Comparison of ENCODE assay signal across 1 cellular context in the genomic region with DNA sequence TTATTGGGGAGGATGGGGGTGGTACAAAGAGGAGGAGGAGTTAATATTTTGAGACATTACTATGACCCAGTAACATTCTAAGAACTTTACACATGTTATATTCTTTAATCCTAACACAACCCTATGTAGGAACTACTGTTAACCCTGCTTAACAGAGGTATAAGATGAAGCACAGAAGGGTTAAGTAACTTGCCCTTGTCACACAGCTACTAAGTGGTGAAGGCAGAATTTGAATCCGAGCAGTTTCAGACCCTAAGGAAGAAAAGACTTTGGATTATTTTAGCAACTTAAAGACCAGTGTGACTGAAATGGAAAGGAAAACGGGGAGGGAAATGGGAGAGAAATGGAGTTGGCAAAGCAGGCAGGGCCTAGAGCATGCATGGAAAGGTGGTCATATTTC.
TF ChIP-seq lines count a peak whose summit lies in the region.

No MANE protein-coding gene starts in this region.

TF ChIP-seq in K562, 482 proteins besides CTCF, POLR2A, EP300 and RAD21:
- TF ChIP-seq ELF2 (CRISPR knock-in tag; IDR thresholded peaks at IDR 0.05) (no peak), SREBF2 (CRISPR knock-in tag; IDR thresholded peaks at IDR 0.05) (no peak), NFATC3 (IDR thresholded peaks at IDR 0.05) (no peak), ADNP (tag; IDR thresholded peaks at IDR 0.05) (peak; percentile 67; the same call in 1 of the 2 replicates), ZC3H8 (IDR thresholded peaks at IDR 0.05) (no peak), SPI1 (IDR thresholded peaks at IDR 0.05; ENCODE audit: borderline replicate concordance, low read depth, low read length) (no peak), PPARD (CRISPR knock-in tag; IDR thresholded peaks at IDR 0.05) (no peak), HDAC2 (IDR thresholded peaks at IDR 0.05) (peak; percentile 21; the same call in 1 of the 2 replicates), DDX20 (tag; IDR thresholded peaks at IDR 0.05; ENCODE audit: low read depth) (no peak), HDAC6 (IDR thresholded peaks at IDR 0.05; ENCODE audit: low read depth, low read length) (no peak), CBX1 (IDR thresholded peaks at IDR 0.05; ENCODE audit: low read depth) (no peak), BCOR (IDR thresholded peaks at IDR 0.05) (peak; percentile 88), BACH1 (tag; IDR thresholded peaks at IDR 0.05) (0 out of 2 replicates have a peak, but pooled peaks have one; percentile 3), MEF2D (tag; conservative IDR thresholded peaks at IDR 0.05; ENCODE audit: low read depth) (no peak), HMG20B (CRISPR knock-in tag; IDR thresholded peaks at IDR 0.05) (no peak), PTRF (tag; IDR thresholded peaks at IDR 0.05) (no peak), ZFP36 (IDR thresholded peaks at IDR 0.05; ENCODE audit: low read depth, low read length, partially characterized antibody) (peak; percentile 72), SRSF3 (IDR thresholded peaks at IDR 0.05; ENCODE audit: insufficient read depth, low read length) (no peak), RBM25 (IDR thresholded peaks at IDR 0.05; ENCODE audit: low read depth, low read length, severe bottlenecking) (peak; percentile 66), ZNF133 (CRISPR knock-in tag; IDR thresholded peaks at IDR 0.05) (no peak), KDM1A (IDR thresholded peaks at IDR 0.05) (peak; percentile 45 to 62; a peak in 3 of 4 replicates), ZNF717 (CRISPR knock-in tag; IDR thresholded peaks at IDR 0.05) (no peak), MEF2A (IDR thresholded peaks at IDR 0.05; ENCODE audit: control insufficient read depth, low read depth, low read length) (no peak), ZFPM2 (CRISPR knock-in tag; IDR thresholded peaks at IDR 0.05) (no peak), STAT5B (CRISPR knock-in tag; IDR thresholded peaks at IDR 0.05) (no peak), TAF1 (IDR thresholded peaks at IDR 0.05; ENCODE audit: control insufficient read depth, extremely low read depth, insufficient read depth, low read length, severe bottlenecking) (no peak), MEIS2 (IDR thresholded peaks at IDR 0.05; ENCODE audit: partially characterized antibody) (no peak), ESRRB (CRISPR knock-in tag; IDR thresholded peaks at IDR 0.05; ENCODE audit: borderline replicate concordance) (no peak), SMARCB1 (IDR thresholded peaks at IDR 0.05; ENCODE audit: insufficient read length, low read depth) (peak; percentile 30), RCOR1 (IDR thresholded peaks at IDR 0.05; ENCODE audit: borderline replicate concordance in 1 of 2, low read depth in 2 of 2, low read length in 2 of 2) (peak in 1 of 2 experiments; percentile 45; a peak in 1 of 4 replicates)
- TF ChIP-seq, protein P1, sequence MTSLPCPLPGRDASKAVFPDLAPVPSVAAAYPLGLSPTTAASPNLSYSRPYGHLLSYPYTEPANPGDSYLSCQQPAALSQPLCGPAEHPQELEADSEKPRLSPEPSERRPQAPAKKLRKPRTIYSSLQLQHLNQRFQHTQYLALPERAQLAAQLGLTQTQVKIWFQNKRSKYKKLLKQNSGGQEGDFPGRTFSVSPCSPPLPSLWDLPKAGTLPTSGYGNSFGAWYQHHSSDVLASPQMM (CRISPR knock-in tag; IDR thresholded peaks at IDR 0.05), result no peak
- TF ChIP-seq, protein P2, sequence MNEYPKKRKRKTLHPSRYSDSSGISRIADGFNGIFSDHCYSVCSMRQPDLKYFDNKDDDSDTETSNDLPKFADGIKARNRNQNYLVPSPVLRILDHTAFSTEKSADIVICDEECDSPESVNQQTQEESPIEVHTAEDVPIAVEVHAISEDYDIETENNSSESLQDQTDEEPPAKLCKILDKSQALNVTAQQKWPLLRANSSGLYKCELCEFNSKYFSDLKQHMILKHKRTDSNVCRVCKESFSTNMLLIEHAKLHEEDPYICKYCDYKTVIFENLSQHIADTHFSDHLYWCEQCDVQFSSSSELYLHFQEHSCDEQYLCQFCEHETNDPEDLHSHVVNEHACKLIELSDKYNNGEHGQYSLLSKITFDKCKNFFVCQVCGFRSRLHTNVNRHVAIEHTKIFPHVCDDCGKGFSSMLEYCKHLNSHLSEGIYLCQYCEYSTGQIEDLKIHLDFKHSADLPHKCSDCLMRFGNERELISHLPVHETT (CRISPR knock-in tag; conservative IDR thresholded peaks at IDR 0.05 in 1 of 2, IDR thresholded peaks at IDR 0.05 in 1 of 2), result no peak
- TF ChIP-seq, protein P3, sequence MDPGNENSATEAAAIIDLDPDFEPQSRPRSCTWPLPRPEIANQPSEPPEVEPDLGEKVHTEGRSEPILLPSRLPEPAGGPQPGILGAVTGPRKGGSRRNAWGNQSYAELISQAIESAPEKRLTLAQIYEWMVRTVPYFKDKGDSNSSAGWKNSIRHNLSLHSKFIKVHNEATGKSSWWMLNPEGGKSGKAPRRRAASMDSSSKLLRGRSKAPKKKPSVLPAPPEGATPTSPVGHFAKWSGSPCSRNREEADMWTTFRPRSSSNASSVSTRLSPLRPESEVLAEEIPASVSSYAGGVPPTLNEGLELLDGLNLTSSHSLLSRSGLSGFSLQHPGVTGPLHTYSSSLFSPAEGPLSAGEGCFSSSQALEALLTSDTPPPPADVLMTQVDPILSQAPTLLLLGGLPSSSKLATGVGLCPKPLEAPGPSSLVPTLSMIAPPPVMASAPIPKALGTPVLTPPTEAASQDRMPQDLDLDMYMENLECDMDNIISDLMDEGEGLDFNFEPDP (CRISPR knock-in tag; IDR thresholded peaks at IDR 0.05), result no peak
- TF ChIP-seq, protein P4, sequence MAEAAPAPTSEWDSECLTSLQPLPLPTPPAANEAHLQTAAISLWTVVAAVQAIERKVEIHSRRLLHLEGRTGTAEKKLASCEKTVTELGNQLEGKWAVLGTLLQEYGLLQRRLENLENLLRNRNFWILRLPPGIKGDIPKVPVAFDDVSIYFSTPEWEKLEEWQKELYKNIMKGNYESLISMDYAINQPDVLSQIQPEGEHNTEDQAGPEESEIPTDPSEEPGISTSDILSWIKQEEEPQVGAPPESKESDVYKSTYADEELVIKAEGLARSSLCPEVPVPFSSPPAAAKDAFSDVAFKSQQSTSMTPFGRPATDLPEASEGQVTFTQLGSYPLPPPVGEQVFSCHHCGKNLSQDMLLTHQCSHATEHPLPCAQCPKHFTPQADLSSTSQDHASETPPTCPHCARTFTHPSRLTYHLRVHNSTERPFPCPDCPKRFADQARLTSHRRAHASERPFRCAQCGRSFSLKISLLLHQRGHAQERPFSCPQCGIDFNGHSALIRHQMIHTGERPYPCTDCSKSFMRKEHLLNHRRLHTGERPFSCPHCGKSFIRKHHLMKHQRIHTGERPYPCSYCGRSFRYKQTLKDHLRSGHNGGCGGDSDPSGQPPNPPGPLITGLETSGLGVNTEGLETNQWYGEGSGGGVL (CRISPR knock-in tag; IDR thresholded peaks at IDR 0.05), result no peak
- TF ChIP-seq, protein P5, sequence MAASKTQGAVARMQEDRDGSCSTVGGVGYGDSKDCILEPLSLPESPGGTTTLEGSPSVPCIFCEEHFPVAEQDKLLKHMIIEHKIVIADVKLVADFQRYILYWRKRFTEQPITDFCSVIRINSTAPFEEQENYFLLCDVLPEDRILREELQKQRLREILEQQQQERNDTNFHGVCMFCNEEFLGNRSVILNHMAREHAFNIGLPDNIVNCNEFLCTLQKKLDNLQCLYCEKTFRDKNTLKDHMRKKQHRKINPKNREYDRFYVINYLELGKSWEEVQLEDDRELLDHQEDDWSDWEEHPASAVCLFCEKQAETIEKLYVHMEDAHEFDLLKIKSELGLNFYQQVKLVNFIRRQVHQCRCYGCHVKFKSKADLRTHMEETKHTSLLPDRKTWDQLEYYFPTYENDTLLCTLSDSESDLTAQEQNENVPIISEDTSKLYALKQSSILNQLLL (CRISPR knock-in tag; IDR thresholded peaks at IDR 0.05; ENCODE audit: borderline replicate concordance), result no peak
- TF ChIP-seq, protein P6, sequence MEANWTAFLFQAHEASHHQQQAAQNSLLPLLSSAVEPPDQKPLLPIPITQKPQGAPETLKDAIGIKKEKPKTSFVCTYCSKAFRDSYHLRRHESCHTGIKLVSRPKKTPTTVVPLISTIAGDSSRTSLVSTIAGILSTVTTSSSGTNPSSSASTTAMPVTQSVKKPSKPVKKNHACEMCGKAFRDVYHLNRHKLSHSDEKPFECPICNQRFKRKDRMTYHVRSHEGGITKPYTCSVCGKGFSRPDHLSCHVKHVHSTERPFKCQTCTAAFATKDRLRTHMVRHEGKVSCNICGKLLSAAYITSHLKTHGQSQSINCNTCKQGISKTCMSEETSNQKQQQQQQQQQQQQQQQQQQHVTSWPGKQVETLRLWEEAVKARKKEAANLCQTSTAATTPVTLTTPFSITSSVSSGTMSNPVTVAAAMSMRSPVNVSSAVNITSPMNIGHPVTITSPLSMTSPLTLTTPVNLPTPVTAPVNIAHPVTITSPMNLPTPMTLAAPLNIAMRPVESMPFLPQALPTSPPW (CRISPR knock-in tag; IDR thresholded peaks at IDR 0.05), result no peak
- TF ChIP-seq, protein P7, sequence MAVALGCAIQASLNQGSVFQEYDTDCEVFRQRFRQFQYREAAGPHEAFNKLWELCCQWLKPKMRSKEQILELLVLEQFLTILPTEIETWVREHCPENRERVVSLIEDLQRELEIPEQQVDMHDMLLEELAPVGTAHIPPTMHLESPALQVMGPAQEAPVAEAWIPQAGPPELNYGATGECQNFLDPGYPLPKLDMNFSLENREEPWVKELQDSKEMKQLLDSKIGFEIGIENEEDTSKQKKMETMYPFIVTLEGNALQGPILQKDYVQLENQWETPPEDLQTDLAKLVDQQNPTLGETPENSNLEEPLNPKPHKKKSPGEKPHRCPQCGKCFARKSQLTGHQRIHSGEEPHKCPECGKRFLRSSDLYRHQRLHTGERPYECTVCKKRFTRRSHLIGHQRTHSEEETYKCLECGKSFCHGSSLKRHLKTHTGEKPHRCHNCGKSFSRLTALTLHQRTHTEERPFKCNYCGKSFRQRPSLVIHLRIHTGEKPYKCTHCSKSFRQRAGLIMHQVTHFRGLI (CRISPR knock-in tag; IDR thresholded peaks at IDR 0.05), result no peak
- TF ChIP-seq, protein P8, sequence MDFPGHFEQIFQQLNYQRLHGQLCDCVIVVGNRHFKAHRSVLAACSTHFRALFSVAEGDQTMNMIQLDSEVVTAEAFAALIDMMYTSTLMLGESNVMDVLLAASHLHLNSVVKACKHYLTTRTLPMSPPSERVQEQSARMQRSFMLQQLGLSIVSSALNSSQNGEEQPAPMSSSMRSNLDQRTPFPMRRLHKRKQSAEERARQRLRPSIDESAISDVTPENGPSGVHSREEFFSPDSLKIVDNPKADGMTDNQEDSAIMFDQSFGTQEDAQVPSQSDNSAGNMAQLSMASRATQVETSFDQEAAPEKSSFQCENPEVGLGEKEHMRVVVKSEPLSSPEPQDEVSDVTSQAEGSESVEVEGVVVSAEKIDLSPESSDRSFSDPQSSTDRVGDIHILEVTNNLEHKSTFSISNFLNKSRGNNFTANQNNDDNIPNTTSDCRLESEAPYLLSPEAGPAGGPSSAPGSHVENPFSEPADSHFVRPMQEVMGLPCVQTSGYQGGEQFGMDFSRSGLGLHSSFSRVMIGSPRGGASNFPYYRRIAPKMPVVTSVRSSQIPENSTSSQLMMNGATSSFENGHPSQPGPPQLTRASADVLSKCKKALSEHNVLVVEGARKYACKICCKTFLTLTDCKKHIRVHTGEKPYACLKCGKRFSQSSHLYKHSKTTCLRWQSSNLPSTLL (IDR thresholded peaks at IDR 0.05), result no peak
